Comparison of ENCODE assay signal across 8 cellular contexts in the genomic region with DNA sequence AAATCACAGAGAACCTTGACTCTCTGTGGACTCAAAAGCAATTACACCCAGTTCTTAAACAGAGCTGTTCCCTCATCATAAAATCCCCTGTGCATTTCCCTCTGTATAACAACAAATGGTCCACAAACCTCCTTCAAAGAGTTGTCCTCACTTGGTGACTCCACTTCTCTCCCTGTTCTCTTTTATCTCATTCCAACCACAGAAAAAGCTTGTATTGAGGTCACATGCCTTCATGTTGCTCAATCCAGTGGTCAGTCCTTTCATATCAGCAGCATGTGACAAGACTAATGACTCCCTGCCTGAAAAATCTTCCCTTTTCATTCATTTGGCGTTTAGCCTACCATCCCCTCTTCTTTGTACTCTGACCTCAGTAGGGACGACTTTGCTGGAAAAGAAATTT.
DNase-seq lines count a peak whose midpoint lies in the region; ATAC-seq and TF ChIP-seq lines count a peak whose summit lies in the region.

No MANE protein-coding gene starts in this region.

- DNase-seq in AML-193 (lab: John Stamatoyannopoulos, UW), result peak; percentile 12 to 21
- DNase-seq in M059J (ENCODE audit: low read depth), result peak; percentile 73
- no peak for DNase-seq in heart right ventricle
- no peak for DNase-seq in stimulated activated CD4-positive, alpha-beta T cell treated with anti-CD3 and anti-CD28 coated beads, Interleukin-2, amount 100 ng/mL, for 24 hours
- DNase-seq in retina, result no peak
- no peak for DNase-seq in WERI-Rb-1

- 57 to 64% methylated on average over 2 of the region's 2 CpGs for WGBS in heart right ventricle, 2 donors

- H3K9me3 ChIP-seq in heart right ventricle (no peaks in the 10 kb centered on the region), WERI-Rb-1 (ENCODE audit: severe bottlenecking) (no peaks in the 10 kb centered on the region)

- peak; percentile 20 for ATAC-seq in GM21576 (IDR thresholded peaks at IDR 0.05; ENCODE audit: unreplicated experiment)
- peak in 5 of 8 donors; percentile 35 to 78 (median 48) for ATAC-seq in heart right ventricle
- no peak for ATAC-seq in HG03159 (IDR thresholded peaks at IDR 0.05; ENCODE audit: unreplicated experiment)

- H3K27ac ChIP-seq in heart right ventricle, result peak overlapping the region in 5 of 10 donors; percentile 18 to 68 (median 42)
- H3K27ac ChIP-seq in WERI-Rb-1, result no peak overlapping the region

- intact Hi-C loops in heart right ventricle (cut with DNase I), result loop anchor here in 1 of 10 donors (5.0 kb wide), 1 partner anchor 35 kb away; no protein-coding TSS in a partner anchor

- no peaks in the 10 kb centered on the region for H3K36me3 ChIP-seq in heart right ventricle
- no peaks in the 10 kb centered on the region for H3K36me3 ChIP-seq in WERI-Rb-1

- no peak for TF ChIP-seq CTCF in heart right ventricle (IDR thresholded peaks at IDR 0.05)
- no peak for TF ChIP-seq CTCF in WERI-Rb-1 (IDR thresholded peaks at IDR 0.05; ENCODE audit: low read depth, low read length)

- H3K27me3 ChIP-seq in heart right ventricle (no peaks in the 10 kb centered on the region), WERI-Rb-1 (ENCODE audit: insufficient read depth, low read depth, severe bottlenecking) (no peaks in the 10 kb centered on the region)

- H3K4me1 ChIP-seq in heart right ventricle, result peaks cover 0 to 51% (median 9%) of the 10 kb centered on the region in 9 donors

- H3K4me3 ChIP-seq in heart right ventricle, result no peak overlapping the region
- no peak overlapping the region for H3K4me3 ChIP-seq in WERI-Rb-1 (ENCODE audit: low read depth, low read length)

Comparison
In these comparisons a context has a peak if more than half of its experiments do, and no peak if none do; other contexts are left out.
1. DNase-seq: peak in AML-193 (2 of 2) and M059J (single experiment); none in heart right ventricle (0 of 2), stimulated activated CD4-positive, alpha-beta T cell treated with anti-CD3 and anti-CD28 coated beads, Interleukin-2, amount 100 ng/mL, for 24 hours (0 of 2), retina (single experiment) and WERI-Rb-1 (single experiment).